Comparison of ENCODE assay signal across 21 cellular contexts in the genomic region with DNA sequence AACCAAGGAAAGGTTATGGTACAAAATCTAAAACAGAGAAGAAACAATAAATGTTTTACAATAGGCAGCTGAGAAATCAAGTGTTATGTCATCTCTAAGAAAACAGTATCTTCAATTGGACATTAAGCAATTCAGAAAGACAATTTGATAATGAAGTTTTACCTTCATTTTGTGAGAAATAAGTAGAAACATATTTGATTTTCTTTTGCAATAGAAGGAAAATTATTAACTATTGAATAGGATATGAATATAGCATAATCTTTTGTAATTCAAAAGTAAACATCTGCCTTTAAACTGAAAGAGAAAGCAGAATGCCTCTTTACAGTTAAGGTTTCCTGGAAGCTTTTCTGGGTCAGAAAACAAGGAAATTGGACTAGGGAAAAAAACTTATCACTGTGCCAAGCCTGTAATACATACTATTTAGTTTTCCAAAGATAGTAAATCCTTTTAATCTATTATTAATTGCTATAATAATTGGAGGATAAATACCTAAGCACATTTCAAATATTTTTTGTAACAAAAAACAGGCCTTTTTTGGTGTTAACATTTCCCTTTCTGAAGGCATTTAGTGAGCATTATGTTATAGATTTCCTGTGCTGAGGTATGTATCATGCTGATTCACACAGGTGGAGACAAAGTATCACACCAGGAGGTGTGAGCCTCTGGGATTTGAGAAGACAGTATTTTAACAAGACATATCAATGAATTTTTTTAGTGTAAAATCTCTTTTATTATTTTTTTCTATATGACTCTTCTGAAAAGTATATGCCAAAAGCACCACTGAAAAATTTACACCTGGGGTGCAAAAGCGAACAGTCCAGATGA.
DNase-seq lines count a peak whose midpoint lies in the region; ATAC-seq and TF ChIP-seq lines count a peak whose summit lies in the region.
"Had no signal": no experiment of that assay in that cellular context is flagged by ENCODE, and none has a peak within 500 bp of the region (broad histone marks: within the 10 kb centered on the region; RNA-seq: fewer than 3 reads in every experiment).

No MANE protein-coding gene starts in this region.

- peak overlapping the region; percentile 31 for H3K4me2 ChIP-seq in MM.1S (ENCODE audit: low read depth, low read length)

- no peak for TF ChIP-seq CTCF in MM.1S (IDR thresholded peaks at IDR 0.05; ENCODE audit: low read length)
- TF ChIP-seq CTCF in upper lobe of left lung (IDR thresholded peaks at IDR 0.05): no peak

- H4K20me1 ChIP-seq in MM.1S (ENCODE audit: insufficient read depth, low read length): no peaks in the 10 kb centered on the region

- H3K4me3 ChIP-seq in MM.1S (ENCODE audit: low read length): no peak overlapping the region; the same call in 1 of the 2 replicates
- no peak overlapping the region for H3K4me3 ChIP-seq in upper lobe of left lung
- H3K4me3 ChIP-seq: coronary artery, heart left ventricle, right atrium auricular region had no signal

- ATAC-seq in upper lobe of left lung (ENCODE audit: low FRiP score in 2 of 2): no peak
- ATAC-seq: HCT116, heart left ventricle had no signal

- no peaks in the 10 kb centered on the region for H3K9me2 ChIP-seq in MM.1S (replicated peaks; ENCODE audit: insufficient read depth, low read length)

- WGBS in upper lobe of left lung, 2 donors: 76 to 90% methylated on average over 1 of the region's 1 CpG

- H3K9ac ChIP-seq in MM.1S (ENCODE audit: low read length): no peak overlapping the region

- no peaks in the 10 kb centered on the region for H3K79me2 ChIP-seq in MM.1S (ENCODE audit: low read length)

- H3K4me1 ChIP-seq in MM.1S (ENCODE audit: low read length) (no peaks in the 10 kb centered on the region), upper lobe of left lung (no peaks in the 10 kb centered on the region)
- H3K4me1 ChIP-seq: heart left ventricle, right atrium auricular region had no signal

- no peak overlapping the region for H3K27ac ChIP-seq in MM.1S (ENCODE audit: low read length)
- H3K27ac ChIP-seq in upper lobe of left lung: no peak overlapping the region
- H3K27ac ChIP-seq: coronary artery, heart left ventricle, right atrium auricular region had no signal

- TF ChIP-seq POLR2A in upper lobe of left lung (IDR thresholded peaks at IDR 0.05): no peak

- DNase-seq in AML-193 (lab: John Stamatoyannopoulos, UW) (peak; percentile 7 to 11), MM.1S (peak; percentile 17), dermis blood vessel endothelial cell (peak; percentile 36), kidney tubule cell (ENCODE audit: low spot score) (peak; percentile 1), upper lobe of left lung (no peak), HCEC 1CT (no peak), HK-2 (ENCODE audit: unreplicated experiment) (no peak)
- no peak for DNase-seq in effector CD4-positive, alpha-beta T cell
- DNase-seq: activated CD4-positive, alpha-beta T cell treated with anti-CD3 and anti-CD28 coated beads for 1 hour; activated CD8-positive, alpha-beta memory T cell treated with anti-CD3 and anti-CD28 coated beads, Interleukin-2, amount 50 U/mL, for 4 hours; activated naive CD4-positive, alpha-beta T cell; CD4-positive, alpha-beta memory T cell; erythroblast; heart left ventricle; kidney; midbrain; NCI-H2029; NCI-H510A had no signal

- H3K36me3 ChIP-seq in MM.1S (replicated peaks; ENCODE audit: insufficient read depth, low read length) (no peaks in the 10 kb centered on the region), upper lobe of left lung (no peaks in the 10 kb centered on the region)
- H3K36me3 ChIP-seq: heart left ventricle, right atrium auricular region had no signal

- H3K9me3 ChIP-seq in MM.1S (replicated peaks; ENCODE audit: insufficient read depth, low read length) (no peaks in the 10 kb centered on the region), upper lobe of left lung (no peaks in the 10 kb centered on the region)
- H3K9me3 ChIP-seq: heart left ventricle, right atrium auricular region had no signal

- no peak for TF ChIP-seq EP300 in upper lobe of left lung (IDR thresholded peaks at IDR 0.05)

- H2AFZ ChIP-seq in MM.1S (ENCODE audit: low read length): peak overlapping the region; percentile 14; the same call in 1 of the 2 replicates

- H3K27me3 ChIP-seq in MM.1S (replicated peaks; ENCODE audit: insufficient read depth, low read length) (no peaks in the 10 kb centered on the region), upper lobe of left lung (no peaks in the 10 kb centered on the region)
- H3K27me3 ChIP-seq: heart left ventricle, right atrium auricular region had no signal

- no peaks in the 10 kb centered on the region for H3F3A ChIP-seq in MM.1S (ENCODE audit: insufficient read depth, low read length)

Comparison
In these comparisons a context has a peak if more than half of its experiments do, and no peak if none do; other contexts are left out.
1. DNase-seq: peak in AML-193 (2 of 2), MM.1S (single experiment), dermis blood vessel endothelial cell (single experiment) and kidney tubule cell (single experiment); none in upper lobe of left lung (0 of 2), effector CD4-positive, alpha-beta T cell (single experiment), HCEC 1CT (single experiment) and HK-2 (single experiment).